ENCODE assay signal across 8 cellular contexts in genomic region chr2:58047373-58047674, GRCh38. TPM values are rescaled to one million over a fixed set of nuclear protein-coding genes. Genes with fewer than 3 reads are reported as not detected.
A peak's percentile ranks its signal among the peaks of the same experiment; 100 is the strongest.
DNase-seq lines count a peak whose midpoint lies in the region; ATAC-seq lines count a peak whose summit lies in the region.

No MANE protein-coding gene starts in this region.

- peak overlapping the region; percentile 89 to 98 (median 94) for H3K9ac ChIP-seq in BLaER1 treated with 17β-estradiol and CSF1 and Interleukin-3, amounts not matched to agents 10 nM and 100 nM

- H3K4me3 Mint-ChIP-seq in activated CD4-positive, alpha-beta memory T cell treated with anti-CD3 and anti-CD28 coated beads for 36 hours: peak overlapping the region; percentile 87
- peak overlapping the region; percentile 87 to 89 for H3K4me3 Mint-ChIP-seq in stimulated activated naive CD8-positive, alpha-beta T cell treated with anti-CD3 and anti-CD28 coated beads, Interleukin-15, amount 100 ng/mL, for 72 hours

- H3K36me3 ChIP-seq in BLaER1 treated with 17β-estradiol and CSF1 and Interleukin-3, amounts not matched to agents 10 nM and 100 nM: peaks cover 7 to 39% (median 25%) of the 10 kb centered on the region in 11 experiments; a peak in 20 of 22 replicates
- no peaks in the 10 kb centered on the region for H3K36me3 ChIP-seq in iPS DF 6.9 (ENCODE audit: control insufficient read depth, insufficient read depth, low read length)

- WGBS in iPS DF 6.9 (ENCODE audit: insufficient coverage, insufficient read length): no CpG with 5 or more reads among the region's 8 CpGs

- peaks cover 18 to 33% (median 27%) of the 10 kb centered on the region in 10 experiments for H3K4me1 ChIP-seq in BLaER1 treated with 17β-estradiol and CSF1 and Interleukin-3, amounts not matched to agents 10 nM and 100 nM
- peaks cover 1% of the 10 kb centered on the region; the same call in 1 of the 2 replicates for H3K4me1 ChIP-seq in iPS DF 6.9 (ENCODE audit: control insufficient read depth, insufficient read depth, low read length)

- peaks cover 9% of the 10 kb centered on the region for H3K36me3 Mint-ChIP-seq in activated CD4-positive, alpha-beta memory T cell treated with anti-CD3 and anti-CD28 coated beads for 36 hours

- H3K27ac Mint-ChIP-seq in activated CD4-positive, alpha-beta memory T cell treated with anti-CD3 and anti-CD28 coated beads for 36 hours: peak overlapping the region; percentile 95
- H3K27ac Mint-ChIP-seq in stimulated activated naive CD8-positive, alpha-beta T cell treated with anti-CD3 and anti-CD28 coated beads, Interleukin-15, amount 100 ng/mL, for 72 hours: peak overlapping the region; percentile 96 to 97

- POLR2A ChIA-PET in activated CD4-positive, alpha-beta memory T cell treated with anti-CD3 and anti-CD28 coated beads for 36 hours (lab: Charles Lee): no interaction called here

- no peak for DNase-seq in activated CD4-positive, alpha-beta memory T cell treated with anti-CD3 and anti-CD28 coated beads for 36 hours
- DNase-seq in iPS DF 6.9 (ENCODE audit: low read depth, low spot score) (no peak), NCI-H1436 (lab: John Stamatoyannopoulos, UW) (no peak), NCI-H187 (lab: John Stamatoyannopoulos, UW) (no peak)
- no peak for DNase-seq in stimulated activated naive CD8-positive, alpha-beta T cell treated with anti-CD3 and anti-CD28 coated beads, Interleukin-15, amount 100 ng/mL, for 72 hours

- H3K27ac ChIP-seq in BLaER1 treated with 17β-estradiol and CSF1 and Interleukin-3, amounts not matched to agents 10 nM and 100 nM: peak overlapping the region; percentile 89 to 99 (median 95)
- no peak overlapping the region for H3K27ac ChIP-seq in iPS DF 6.9 (ENCODE audit: low read length)

- ATAC-seq in GM19395 (IDR thresholded peaks at IDR 0.05; ENCODE audit: unreplicated experiment): peak; percentile 45
- ATAC-seq in HG03354 (IDR thresholded peaks at IDR 0.05; ENCODE audit: poor library complexity, severe bottlenecking, unreplicated experiment): peak; percentile 45
- no peak for ATAC-seq in stimulated activated naive CD8-positive, alpha-beta T cell treated with anti-CD3 and anti-CD28 coated beads, Interleukin-15, amount 100 ng/mL, for 72 hours

- CTCF ChIA-PET in activated CD4-positive, alpha-beta memory T cell treated with anti-CD3 and anti-CD28 coated beads for 36 hours (lab: Charles Lee): no interaction called here

- intact Hi-C loops in activated CD4-positive, alpha-beta memory T cell treated with anti-CD3 and anti-CD28 coated beads for 36 hours (cut with micrococcal nuclease): loop anchor here (1.0 to 5.0 kb wide), 7 partner anchors 25 to 305 kb away; partner anchors contain the start of gene FANCL

- H3K4me1 Mint-ChIP-seq in activated CD4-positive, alpha-beta memory T cell treated with anti-CD3 and anti-CD28 coated beads for 36 hours (ENCODE audit: low read depth): peaks cover 43% of the 10 kb centered on the region
- H3K4me1 Mint-ChIP-seq in stimulated activated naive CD8-positive, alpha-beta T cell treated with anti-CD3 and anti-CD28 coated beads, Interleukin-15, amount 100 ng/mL, for 72 hours: peaks cover 46% of the 10 kb centered on the region

- peak overlapping the region; percentile 71 to 92 (median 86) for H3K4me2 ChIP-seq in BLaER1 treated with 17β-estradiol and CSF1 and Interleukin-3, amounts not matched to agents 10 nM and 100 nM

- peak overlapping the region; percentile 64 to 86 (median 76) for H3K4me3 ChIP-seq in BLaER1 treated with 17β-estradiol and CSF1 and Interleukin-3, amounts not matched to agents 10 nM and 100 nM
- H3K4me3 ChIP-seq in iPS DF 6.9 (ENCODE audit: low read length): peak overlapping the region; percentile 39; the same call in 1 of the 2 replicates

- H3K9me3 Mint-ChIP-seq in activated CD4-positive, alpha-beta memory T cell treated with anti-CD3 and anti-CD28 coated beads for 36 hours: no peaks in the 10 kb centered on the region
- no peaks in the 10 kb centered on the region for H3K9me3 Mint-ChIP-seq in stimulated activated naive CD8-positive, alpha-beta T cell treated with anti-CD3 and anti-CD28 coated beads, Interleukin-15, amount 100 ng/mL, for 72 hours

- no peaks in the 10 kb centered on the region for H3K27me3 Mint-ChIP-seq in activated CD4-positive, alpha-beta memory T cell treated with anti-CD3 and anti-CD28 coated beads for 36 hours
- H3K27me3 Mint-ChIP-seq in stimulated activated naive CD8-positive, alpha-beta T cell treated with anti-CD3 and anti-CD28 coated beads, Interleukin-15, amount 100 ng/mL, for 72 hours: no peaks in the 10 kb centered on the region

- no peaks in the 10 kb centered on the region for H3K9me3 ChIP-seq in BLaER1 treated with 17β-estradiol and CSF1 and Interleukin-3, amounts not matched to agents 10 nM and 100 nM (replicated peaks in 1 of 11)
- H3K9me3 ChIP-seq in iPS DF 6.9 (ENCODE audit: control insufficient read depth, insufficient read depth, low read length): no peaks in the 10 kb centered on the region

- H4K20me1 ChIP-seq in BLaER1 treated with 17β-estradiol and CSF1 and Interleukin-3, amounts not matched to agents 10 nM and 100 nM: peaks cover 0 to 6% (median 0%) of the 10 kb centered on the region in 11 experiments; a peak in 1 of 22 replicates

- no peaks in the 10 kb centered on the region for H3K27me3 ChIP-seq in BLaER1 treated with 17β-estradiol and CSF1 and Interleukin-3, amounts not matched to agents 10 nM and 100 nM
- no peaks in the 10 kb centered on the region for H3K27me3 ChIP-seq in iPS DF 6.9 (ENCODE audit: control insufficient read depth, insufficient read depth, low read length)

RNA-seq across cellular contexts. Expression of gene VRK2, which starts 0.7 kb away (rescaled TPM):
- 10 to 100 TPM; 23.3 to 26.3 TPM for total RNA-seq in activated CD4-positive, alpha-beta memory T cell treated with anti-CD3 and anti-CD28 coated beads for 36 hours
